Comparison of ENCODE assay signal across 12 cellular contexts in genomic region chr14:51302319-51303030, GRCh38.
DNase-seq lines count a peak whose midpoint lies in the region; ATAC-seq and TF ChIP-seq lines count a peak whose summit lies in the region.
"Had no signal": no experiment of that assay in that cellular context is flagged by ENCODE, and none has a peak within 500 bp of the region (broad histone marks: within the 10 kb centered on the region; RNA-seq: fewer than 3 reads in every experiment).

No MANE protein-coding gene starts in this region.

- H3F3A ChIP-seq in MM.1S (ENCODE audit: insufficient read depth, low read length): no peaks in the 10 kb centered on the region; the same call in 1 of the 2 replicates
- no peaks in the 10 kb centered on the region for H3F3A ChIP-seq in PC-3 (ENCODE audit: low read length, unreplicated experiment)

- H3K9ac ChIP-seq in MM.1S (ENCODE audit: low read length) (no peak overlapping the region), PC-3 (ENCODE audit: low read length) (no peak overlapping the region)

- DNase-seq in Caki2 (ENCODE audit: low read depth) (peak; percentile 35), MM.1S (peak; percentile 31), PC-3 (peak; percentile 56), fibroblast of villous mesenchyme (ENCODE audit: low read depth) (peak; percentile 65), testis (no peak), left colon (no peak)
- no peak for DNase-seq in stimulated activated effector memory CD8-positive, alpha-beta T cell treated with anti-CD3 and anti-CD28 coated beads, Interleukin-12 subunit alpha, Interleukin-12 subunit beta, amount 100 ng/mL, for 72 hours (ENCODE audit: low spot score in 2 of 2)
- DNase-seq: activated CD4-positive, alpha-beta T cell treated with anti-CD3 and anti-CD28 coated beads for 1 hour; activated effector memory CD4-positive, alpha-beta T cell treated with anti-CD3 and anti-CD28 coated beads, Interleukin-2, amount 50 U/mL, for 16 hours; left lung; MG63 had no signal

- H3K9me2 ChIP-seq in MM.1S (replicated peaks; ENCODE audit: insufficient read depth, low read length) (no peaks in the 10 kb centered on the region), PC-3 (replicated peaks; ENCODE audit: low read length) (no peaks in the 10 kb centered on the region)

- BruUV-seq in PC-3 (replicated peaks; lab: Mats Ljungman, UMichigan): no TSS peak

- no peaks in the 10 kb centered on the region for H3K36me3 Mint-ChIP-seq in stimulated activated effector memory CD8-positive, alpha-beta T cell treated with anti-CD3 and anti-CD28 coated beads, Interleukin-12 subunit alpha, Interleukin-12 subunit beta, amount 100 ng/mL, for 72 hours

- H3K4me1 ChIP-seq in MM.1S (ENCODE audit: low read length) (peaks cover 14% of the 10 kb centered on the region), PC-3 (ENCODE audit: insufficient read depth, low read length) (peaks cover 34% of the 10 kb centered on the region), testis (no peaks in the 10 kb centered on the region)
- H3K4me1 ChIP-seq: left lung had no signal

- H3K9me3 Mint-ChIP-seq in stimulated activated effector memory CD8-positive, alpha-beta T cell treated with anti-CD3 and anti-CD28 coated beads, Interleukin-12 subunit alpha, Interleukin-12 subunit beta, amount 100 ng/mL, for 72 hours: no peaks in the 10 kb centered on the region

- no peak overlapping the region for H3K4me3 Mint-ChIP-seq in stimulated activated effector memory CD8-positive, alpha-beta T cell treated with anti-CD3 and anti-CD28 coated beads, Interleukin-12 subunit alpha, Interleukin-12 subunit beta, amount 100 ng/mL, for 72 hours

- POLR2A ChIA-PET in PC-3 (lab: Charles Lee; ENCODE audit: unreplicated experiment): no interaction called here

- ATAC-seq in PC-3 (0 out of 2 replicates have a peak, but pooled peaks have one; percentile 8), HG03378 (IDR thresholded peaks at IDR 0.05; ENCODE audit: unreplicated experiment) (no peak), left colon (no peak)
- no peak for ATAC-seq in stimulated activated effector memory CD8-positive, alpha-beta T cell treated with anti-CD3 and anti-CD28 coated beads, Interleukin-12 subunit alpha, Interleukin-12 subunit beta, amount 100 ng/mL, for 72 hours
- ATAC-seq: left lung had no signal

- CTCF ChIA-PET in PC-3 (lab: Charles Lee): interaction anchor here (0.6 kb wide), 1 partner anchor 349 kb away, joined by 3 read pairs; the partner anchor contains the start of gene FRMD6

- H3K4me2 ChIP-seq in MM.1S (ENCODE audit: low read depth, low read length): no peak overlapping the region
- H3K4me2 ChIP-seq in PC-3 (ENCODE audit: low read length): peak overlapping the region; percentile 6; the same call in 1 of the 2 replicates

- in situ Hi-C loops in Caki2 (cut with HindIII; ENCODE audit: low pct_unique_long_range_greater_than_20kb, low sequenced_read_pairs): no loop called here

- no peak for TF ChIP-seq POLR2A in testis (IDR thresholded peaks at IDR 0.05)

- intact Hi-C loops in PC-3 (cut with micrococcal nuclease): no loop called here
- intact Hi-C loops in testis (cut with DNase I; ENCODE audit: low total_unique reads): no loop called here
- intact Hi-C loops in left colon (cut with DNase I, micrococcal nuclease): no loop called here

- no peak overlapping the region for H3K4me3 ChIP-seq in MM.1S (ENCODE audit: low read length)
- H3K4me3 ChIP-seq in PC-3 (ENCODE audit: low read length): no peak overlapping the region
- no peak overlapping the region for H3K4me3 ChIP-seq in fibroblast of villous mesenchyme (ENCODE audit: low read depth, low read length)
- no peak overlapping the region for H3K4me3 ChIP-seq in testis
- H3K4me3 ChIP-seq: left lung, MG63 had no signal

- no peak overlapping the region for H2AFZ ChIP-seq in MM.1S (ENCODE audit: low read length)
- H2AFZ ChIP-seq in PC-3 (ENCODE audit: low read length): no peak overlapping the region

- TF ChIP-seq CTCF in MM.1S (IDR thresholded peaks at IDR 0.05; ENCODE audit: low read length): no peak
- no peak for TF ChIP-seq CTCF in PC-3 (conservative IDR thresholded peaks at IDR 0.05; ENCODE audit: low read depth, low read length)
- TF ChIP-seq CTCF in fibroblast of villous mesenchyme (IDR thresholded peaks at IDR 0.05; ENCODE audit: insufficient read depth, low read depth, low read length): no peak
- no peak for TF ChIP-seq CTCF in testis (IDR thresholded peaks at IDR 0.05)

- no peak overlapping the region for H3K27ac Mint-ChIP-seq in stimulated activated effector memory CD8-positive, alpha-beta T cell treated with anti-CD3 and anti-CD28 coated beads, Interleukin-12 subunit alpha, Interleukin-12 subunit beta, amount 100 ng/mL, for 72 hours

- H3K27ac ChIP-seq in MM.1S (ENCODE audit: low read length) (no peak overlapping the region), PC-3 (ENCODE audit: low read length) (0 out of 2 replicates have a peak overlapping the region, but pooled peaks have one; percentile 6), testis (no peak overlapping the region)
- H3K27ac ChIP-seq: left lung had no signal

- H3K36me3 ChIP-seq in MM.1S (replicated peaks; ENCODE audit: insufficient read depth, low read length): no peaks in the 10 kb centered on the region
- H3K36me3 ChIP-seq in PC-3 (ENCODE audit: low read depth, low read length): no peaks in the 10 kb centered on the region
- H3K36me3 ChIP-seq in testis (ENCODE audit: low read depth, missing control alignments): no peaks in the 10 kb centered on the region
- H3K36me3 ChIP-seq: left lung, MG63 had no signal

- H3K4me1 Mint-ChIP-seq in stimulated activated effector memory CD8-positive, alpha-beta T cell treated with anti-CD3 and anti-CD28 coated beads, Interleukin-12 subunit alpha, Interleukin-12 subunit beta, amount 100 ng/mL, for 72 hours: no peaks in the 10 kb centered on the region

- WGBS in testis, 2 donors: 84 to 96% methylated on average over 3 of the region's 3 CpGs

- H4K20me1 ChIP-seq in MM.1S (ENCODE audit: insufficient read depth, low read length) (no peaks in the 10 kb centered on the region), PC-3 (ENCODE audit: low read length) (no peaks in the 10 kb centered on the region)

- no peaks in the 10 kb centered on the region for H3K9me3 ChIP-seq in MM.1S (replicated peaks; ENCODE audit: insufficient read depth, low read length)
- no peaks in the 10 kb centered on the region for H3K9me3 ChIP-seq in PC-3 (ENCODE audit: low read length)
- no peaks in the 10 kb centered on the region for H3K9me3 ChIP-seq in testis
- H3K9me3 ChIP-seq: left lung, MG63 had no signal

- H3K27me3 ChIP-seq in MM.1S (replicated peaks; ENCODE audit: insufficient read depth, low read length): no peaks in the 10 kb centered on the region
- no peaks in the 10 kb centered on the region for H3K27me3 ChIP-seq in PC-3 (ENCODE audit: low read length)
- H3K27me3 ChIP-seq in testis: no peaks in the 10 kb centered on the region
- H3K27me3 ChIP-seq: left lung, MG63 had no signal

- H3K79me2 ChIP-seq in MM.1S (ENCODE audit: low read length) (no peaks in the 10 kb centered on the region), PC-3 (ENCODE audit: low read length) (no peaks in the 10 kb centered on the region)

Comparison
In these comparisons a context has a peak if more than half of its experiments do, and no peak if none do; other contexts are left out.
1. DNase-seq: peak in Caki2 (single experiment), MM.1S (single experiment), PC-3 (single experiment) and fibroblast of villous mesenchyme (single experiment); none in testis (single experiment), left colon (0 of 2) and stimulated activated effector memory CD8-positive, alpha-beta T cell treated with anti-CD3 and anti-CD28 coated beads, Interleukin-12 subunit alpha, Interleukin-12 subunit beta, amount 100 ng/mL, for 72 hours (0 of 2).